23 cellular contexts compared by ENCODE assay signal in genomic region chr11:67999201-67999629, GRCh38. TPM values are rescaled to one million over a fixed set of nuclear protein-coding genes. Genes with fewer than 3 reads are reported as not detected.
"Had no signal": no experiment of that assay in that cellular context is flagged by ENCODE, and none has a peak within 500 bp of the region (broad histone marks: within the 10 kb centered on the region; RNA-seq: fewer than 3 reads in every experiment).

No MANE protein-coding gene starts in this region.

- H3K9me3 Mint-ChIP-seq: activated naive CD4-positive, alpha-beta T cell treated with anti-CD3 and anti-CD28 coated beads, Interleukin-2, amount 50 U/mL, for 24 hours; activated T-cell treated with anti-CD3 and anti-CD28 coated beads, Interleukin-2, amount 50 U/mL, for 72 hours; stimulated activated naive CD8-positive, alpha-beta T cell treated with anti-CD3 and anti-CD28 coated beads, Interleukin-15, Interleukin-2, amounts not matched to agents 100 ng/mL and 50 ng/mL, for 24 hours had no signal

- H3K27ac ChIP-seq: breast epithelium, esophagus muscularis mucosa, gastroesophageal sphincter, heart left ventricle, tibial nerve, vagina, VCaP had no signal

- H3K27me3 ChIP-seq: breast epithelium, gastroesophageal sphincter, heart left ventricle, tibial nerve, vagina had no signal

- FAIRE-seq: astrocyte, endothelial cell of umbilical vein had no signal

- H3K36me3 Mint-ChIP-seq: natural killer cell treated with Interleukin-12 subunit alpha and Interleukin-12 subunit beta and Interleukin-15 and Interleukin-18, amount 100 ng/mL, for 72 hours had no signal

- H3K27ac Mint-ChIP-seq: activated naive CD4-positive, alpha-beta T cell treated with anti-CD3 and anti-CD28 coated beads, Interleukin-2, amount 50 U/mL, for 24 hours; activated T-cell treated with anti-CD3 and anti-CD28 coated beads, Interleukin-2, amount 50 U/mL, for 72 hours; progenitor cell of endocrine pancreas; stimulated activated naive CD8-positive, alpha-beta T cell treated with anti-CD3 and anti-CD28 coated beads, Interleukin-15, Interleukin-2, amounts not matched to agents 100 ng/mL and 50 ng/mL, for 24 hours had no signal

- H3K4me3 Mint-ChIP-seq: activated naive CD4-positive, alpha-beta T cell treated with anti-CD3 and anti-CD28 coated beads, Interleukin-2, amount 50 U/mL, for 24 hours; activated T-cell treated with anti-CD3 and anti-CD28 coated beads, Interleukin-2, amount 50 U/mL, for 72 hours; natural killer cell treated with Interleukin-12 subunit alpha and Interleukin-12 subunit beta and Interleukin-15 and Interleukin-18, amount 100 ng/mL, for 72 hours; stimulated activated naive CD8-positive, alpha-beta T cell treated with anti-CD3 and anti-CD28 coated beads, Interleukin-15, Interleukin-2, amounts not matched to agents 100 ng/mL and 50 ng/mL, for 24 hours had no signal

- H3K27me3 Mint-ChIP-seq: activated naive CD4-positive, alpha-beta T cell treated with anti-CD3 and anti-CD28 coated beads, Interleukin-2, amount 50 U/mL, for 24 hours; natural killer cell treated with Interleukin-12 subunit alpha and Interleukin-12 subunit beta and Interleukin-15 and Interleukin-18, amount 100 ng/mL, for 72 hours; stimulated activated naive CD8-positive, alpha-beta T cell treated with anti-CD3 and anti-CD28 coated beads, Interleukin-15, Interleukin-2, amounts not matched to agents 100 ng/mL and 50 ng/mL, for 24 hours had no signal

- H3K9me3 ChIP-seq: breast epithelium, esophagus muscularis mucosa, gastroesophageal sphincter, heart left ventricle, tibial nerve, vagina had no signal

- DNase-seq: activated CD4-positive, alpha-beta T cell treated with anti-CD3 and anti-CD28 coated beads for 1 hour; activated T-cell treated with anti-CD3 and anti-CD28 coated beads, Interleukin-2, amount 50 U/mL, for 72 hours; effector CD8-positive, alpha-beta T cell; heart left ventricle; kidney glomerular epithelial cell; left ventricle myocardium superior; mesenchymal stem cell; stimulated activated CD4-positive, alpha-beta T cell treated with anti-CD3 and anti-CD28 coated beads, Interleukin-12 subunit alpha, Interleukin-12 subunit beta, amount 100 ng/mL, for 4 hours; stimulated activated CD4-positive, alpha-beta T cell treated with anti-CD3 and anti-CD28 coated beads, Interleukin-1b, Interleukin-23, amount 100 ng/mL, for 48 hours; T-helper 2 cell had no signal

- H3K4me3 ChIP-seq: breast epithelium, esophagus muscularis mucosa, gastroesophageal sphincter, heart left ventricle, tibial nerve, vagina had no signal

- ATAC-seq: activated T-cell treated with anti-CD3 and anti-CD28 coated beads, Interleukin-2, amount 50 U/mL, for 72 hours; gastroesophageal sphincter; heart left ventricle; left ventricle myocardium superior; natural killer cell treated with Interleukin-12 subunit alpha and Interleukin-12 subunit beta and Interleukin-15 and Interleukin-18, amount 100 ng/mL, for 72 hours had no signal

- H3K36me3 ChIP-seq: breast epithelium, vagina had no signal

- H3K4me1 ChIP-seq: breast epithelium had no signal

RNA-seq across cellular contexts. Expression of gene ALDH3B1, which starts 10.9 kb away (rescaled TPM):
- total RNA-seq: activated CD8-positive, alpha-beta memory T cell treated with anti-CD3 and anti-CD28 coated beads for 36 hours; progenitor cell of endocrine pancreas had no signal
